In genomic region chr16:56401482-56401881, GRCh38 we compare ENCODE assay signal across 7 cellular contexts. TPM values are rescaled to one million over a fixed set of nuclear protein-coding genes. Genes with fewer than 3 reads are reported as not detected.
DNase-seq lines count a peak whose midpoint lies in the region; ATAC-seq and TF ChIP-seq lines count a peak whose summit lies in the region.

No MANE protein-coding gene starts in this region.

- H3K18ac ChIP-seq in trophoblast cell (ENCODE audit: low read length): no peak overlapping the region

- no peaks in the 10 kb centered on the region for H3K9me3 ChIP-seq in MM.1S (replicated peaks; ENCODE audit: insufficient read depth, low read length)
- H3K9me3 ChIP-seq in trophoblast cell (ENCODE audit: insufficient read depth, low read depth, low read length): peaks cover 2% of the 10 kb centered on the region

- no peak for ATAC-seq in GM21737 (IDR thresholded peaks at IDR 0.05; ENCODE audit: unreplicated experiment)

- no peak overlapping the region for H4K8ac ChIP-seq in trophoblast cell (ENCODE audit: low read depth, low read length)

- H2AFZ ChIP-seq in MM.1S (ENCODE audit: low read length): no peak overlapping the region
- no peak overlapping the region for H2AFZ ChIP-seq in trophoblast cell (ENCODE audit: insufficient read depth, low read length, poor library complexity)

- no CpG with 5 or more reads among the region's 5 CpGs for WGBS in trophoblast cell (ENCODE audit: extremely low coverage, insufficient coverage, insufficient read length)

- no peak overlapping the region for H3K23ac ChIP-seq in trophoblast cell (ENCODE audit: low read length)

- no peak overlapping the region for H3K4me3 ChIP-seq in GM12865 (ENCODE audit: low read depth, low read length)
- H3K4me3 ChIP-seq in MM.1S (ENCODE audit: low read length): no peak overlapping the region
- no peak overlapping the region for H3K4me3 ChIP-seq in cardiac fibroblast (replicated peaks in 1 of 2; ENCODE audit: low read depth in 2 of 2, low read length in 2 of 2)
- H3K4me3 ChIP-seq in trophoblast cell (ENCODE audit: low read depth, low read length): no peak overlapping the region

- no peaks in the 10 kb centered on the region for H3K4me1 ChIP-seq in MM.1S (ENCODE audit: low read length)
- no peaks in the 10 kb centered on the region for H3K4me1 ChIP-seq in trophoblast cell (ENCODE audit: control insufficient read depth in 1 of 2, insufficient read depth in 2 of 2, low read length in 2 of 2)

- H3K4me2 ChIP-seq in MM.1S (ENCODE audit: low read depth, low read length) (no peak overlapping the region), trophoblast cell (ENCODE audit: low read length) (no peak overlapping the region)

- TF ChIP-seq CTCF in GM12865 (IDR thresholded peaks at IDR 0.05; ENCODE audit: insufficient read depth, low read depth, low read length, missing control alignments) (peak; percentile 29), MM.1S (IDR thresholded peaks at IDR 0.05; ENCODE audit: low read length) (peak; percentile 31), cardiac fibroblast (IDR thresholded peaks at IDR 0.05; ENCODE audit: low read depth, low read length) (peak; percentile 43)

- H2BK5ac ChIP-seq in trophoblast cell (ENCODE audit: low read depth, low read length, poor library complexity): no peak overlapping the region

- H3F3A ChIP-seq in MM.1S (ENCODE audit: insufficient read depth, low read length): no peaks in the 10 kb centered on the region

- H3K79me2 ChIP-seq in MM.1S (ENCODE audit: low read length) (no peaks in the 10 kb centered on the region), trophoblast cell (ENCODE audit: control insufficient read depth, insufficient read depth, low read length, poor library complexity) (no peaks in the 10 kb centered on the region)

- H3K27ac ChIP-seq in MM.1S (ENCODE audit: low read length) (no peak overlapping the region), trophoblast cell (ENCODE audit: low read depth, low read length) (no peak overlapping the region)

- H4K12ac ChIP-seq in trophoblast cell (ENCODE audit: low read depth, low read length): no peak overlapping the region

- H3K9ac ChIP-seq in MM.1S (ENCODE audit: low read length): no peak overlapping the region
- H3K9ac ChIP-seq in trophoblast cell (ENCODE audit: low read length): no peak overlapping the region

- no peaks in the 10 kb centered on the region for H4K20me1 ChIP-seq in MM.1S (ENCODE audit: insufficient read depth, low read length)

- DNase-seq in GM12865 (ENCODE audit: low read depth): peak; percentile 30
- DNase-seq in MM.1S: no peak
- no peak for DNase-seq in cardiac fibroblast (ENCODE audit: low read depth in 2 of 2)
- DNase-seq in trophoblast cell: peak; percentile 30 to 58
- DNase-seq in NCI-H526 treated with DMSO at 0.1 percent for 48 hours (lab: John Stamatoyannopoulos, UW): no peak
- DNase-seq in NK-92 (lab: John Stamatoyannopoulos, UW; ENCODE audit: unreplicated experiment): no peak

- no peak overlapping the region for H2BK120ac ChIP-seq in trophoblast cell (ENCODE audit: insufficient read depth, low read length, poor library complexity)

- no peak overlapping the region for H2AK5ac ChIP-seq in trophoblast cell (ENCODE audit: low read length)

- H3K9me2 ChIP-seq in MM.1S (replicated peaks; ENCODE audit: insufficient read depth, low read length): no peaks in the 10 kb centered on the region

- H3K4ac ChIP-seq in trophoblast cell (ENCODE audit: low read depth, low read length): no peak overlapping the region

- H4K91ac ChIP-seq in trophoblast cell (ENCODE audit: low read depth, low read length): no peak overlapping the region

- H3K36me3 ChIP-seq in MM.1S (replicated peaks; ENCODE audit: insufficient read depth, low read length) (no peaks in the 10 kb centered on the region; the same call in 1 of the 2 replicates), trophoblast cell (ENCODE audit: control insufficient read depth in 1 of 2, insufficient read depth in 2 of 2, low read length in 2 of 2) (peaks cover 10 to 15% of the 10 kb centered on the region in 2 experiments)

- no peak overlapping the region for H2BK12ac ChIP-seq in trophoblast cell (ENCODE audit: low read length)

- H3K27me3 ChIP-seq in MM.1S (replicated peaks; ENCODE audit: insufficient read depth, low read length): no peaks in the 10 kb centered on the region
- H3K27me3 ChIP-seq in trophoblast cell (ENCODE audit: insufficient read depth, low read length): no peaks in the 10 kb centered on the region

- H3K79me1 ChIP-seq in trophoblast cell (ENCODE audit: low read length): no peaks in the 10 kb centered on the region

- no peak overlapping the region for H3K14ac ChIP-seq in trophoblast cell (ENCODE audit: low read length)

RNA-seq across cellular contexts. Expression of gene AMFR, which starts 23.9 kb away (rescaled TPM):
- 18.4 and 18.6 TPM in 2 replicates for polyA plus RNA-seq in trophoblast cell (2013)

RNA-seq across cellular contexts. Expression of gene NUDT21, which starts 49.6 kb away (rescaled TPM):
- 140 and 141 TPM in 2 replicates for polyA plus RNA-seq in trophoblast cell (2013)

RNA-seq across cellular contexts. Expression of gene OGFOD1, which starts 49.9 kb away (rescaled TPM):
- 35.6 and 37.2 TPM in 2 replicates for polyA plus RNA-seq in trophoblast cell (2013)

Comparison
In these comparisons a context has a peak if more than half of its experiments do, and no peak if none do; other contexts are left out.
1. DNase-seq: peak in GM12865 (single experiment) and trophoblast cell (2 of 2); none in MM.1S (single experiment), cardiac fibroblast (0 of 2), NCI-H526 treated with DMSO at 0.1 percent for 48 hours (single experiment) and NK-92 (single experiment).
2. Peak in every context shown above with its lines, with median percentiles within 50 percentile points of each other: CTCF ChIP-seq.